10 cellular contexts compared by ENCODE assay signal in the genomic region with DNA sequence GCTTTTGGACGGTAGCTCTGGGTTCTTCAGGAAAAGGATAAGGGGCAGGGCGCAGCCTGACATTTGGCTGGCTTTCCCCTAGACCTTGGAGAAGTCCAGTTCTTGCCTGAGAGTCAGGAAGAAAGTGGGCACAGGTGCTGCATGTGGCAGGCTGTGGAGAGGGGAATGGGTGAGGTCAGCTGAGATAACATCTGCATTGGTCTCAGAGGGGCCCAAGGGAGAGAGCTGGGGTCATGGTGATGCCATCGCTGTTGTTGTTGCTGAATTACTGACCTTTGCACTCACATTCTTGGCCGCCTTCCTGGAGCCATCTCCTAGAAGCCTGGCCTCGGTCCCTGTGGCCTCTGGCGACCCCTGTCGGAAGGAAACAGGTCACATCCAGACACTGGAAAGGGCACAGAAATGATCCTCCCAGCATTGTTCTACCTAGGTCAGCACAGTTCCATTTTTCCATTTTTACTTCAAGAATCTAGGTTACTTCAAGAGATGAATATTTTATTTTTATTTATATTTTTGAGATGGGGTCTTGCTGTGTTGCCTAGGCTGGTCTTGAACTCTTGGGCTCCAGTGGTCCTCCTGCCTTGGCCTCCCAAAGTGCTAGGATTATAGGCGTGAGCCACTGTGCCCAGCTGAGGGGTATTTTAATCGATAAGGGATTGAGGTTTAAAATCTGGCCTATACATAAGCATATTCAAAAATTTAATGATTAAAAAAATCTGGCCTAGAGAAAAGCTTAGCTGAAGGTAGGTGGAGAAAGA. TPM values are rescaled to one million over a fixed set of nuclear protein-coding genes. Genes with fewer than 3 reads are reported as not detected.
DNase-seq lines count a peak whose midpoint lies in the region; FAIRE-seq and TF ChIP-seq lines count a peak whose summit lies in the region.
"Had no signal": no experiment of that assay in that cellular context is flagged by ENCODE, and none has a peak within 500 bp of the region (broad histone marks: within the 10 kb centered on the region; RNA-seq: fewer than 3 reads in every experiment).

No MANE protein-coding gene starts in this region.

- H4K91ac ChIP-seq in H1 (replicated peaks; ENCODE audit: insufficient read length, low read length) = no peak overlapping the region

- no peak overlapping the region for H3K14ac ChIP-seq in H1 (ENCODE audit: insufficient read length)

- H3K27ac ChIP-seq in H1 (ENCODE audit: low read depth, low read length) = no peak overlapping the region

- no peak for TF ChIP-seq EP300 in H1 (IDR thresholded peaks at IDR 0.05; ENCODE audit: borderline replicate concordance in 1 of 2, low read depth in 2 of 2, low read length in 2 of 2)

- DNase-seq in NCI-H1092 treated with DMSO at 0.1 percent for 48 hours (lab: John Stamatoyannopoulos, UW) (peak; percentile 50), NCI-H1092 (lab: John Stamatoyannopoulos, UW) (no peak), NCI-H460 (ENCODE audit: extremely low read depth, low read depth) (peak; percentile 54), H1 (ENCODE audit: low read depth in 1 of 2, low spot score in 2 of 2) (peak in 1 of 2 experiments; percentile 90), midbrain (lab: John Stamatoyannopoulos, UW) (peak; percentile 76), OCI-M2 (lab: John Stamatoyannopoulos, UW; ENCODE audit: unreplicated experiment) (no peak)
- peak; percentile 73 to 79 for DNase-seq in activated CD4-positive, alpha-beta T cell treated with anti-CD3 and anti-CD28 coated beads, Interleukin-2, amount 50 U/mL, for 48 hours
- peak; percentile 25 to 43 for DNase-seq in stimulated activated CD8-positive, alpha-beta memory T cell treated with anti-CD3 and anti-CD28 coated beads, Interleukin-7, amount 100 ng/mL, for 4 hours (ENCODE audit: low read depth in 2 of 2)

- no peak overlapping the region for H2BK120ac ChIP-seq in H1 (replicated peaks; ENCODE audit: low read depth, low read length)

- no peaks in the 10 kb centered on the region for H3K79me1 ChIP-seq in H1 (ENCODE audit: low read depth, low read length)

- peak; percentile 70 for FAIRE-seq in H1 (lab: Jason Lieb, UNC)
- FAIRE-seq: A204.1 had no signal

- H3K4me2 ChIP-seq in H1 (ENCODE audit: insufficient read depth in 1 of 2, low read depth in 2 of 2, low read length in 2 of 2) = peak overlapping the region in 1 of 2 experiments; percentile 52; a peak in 1 of 4 replicates

- TF ChIP-seq POLR2A in H1 (IDR thresholded peaks at IDR 0.05; ENCODE audit: control extremely low read depth in 1 of 2, low read depth in 2 of 2, low read length in 2 of 2) = no peak

- H3K56ac ChIP-seq in H1 (replicated peaks; ENCODE audit: insufficient read length, low read depth, low read length) = no peak overlapping the region

- H3K4me1 ChIP-seq in H1 (replicated peaks in 1 of 4; ENCODE audit: control insufficient read depth in 3 of 4, insufficient read depth in 4 of 4, low read length in 3 of 4) = peaks cover 0 to 2% (median 1%) of the 10 kb centered on the region in 4 experiments; a peak in 1 of 7 replicates

- no peak overlapping the region for H2AK5ac ChIP-seq in H1 (ENCODE audit: low read depth, low read length)

- TF ChIP-seq CTCF in H1 (IDR thresholded peaks at IDR 0.05; ENCODE audit: control extremely low read depth in 1 of 3, insufficient read depth in 1 of 3, low read depth in 1 of 3, low read length in 3 of 3) = peak; percentile 87 to 98 (median 93)

- H3K18ac ChIP-seq in H1 (ENCODE audit: extremely low read depth, low read length) = peak overlapping the region; percentile 76; the same call in 1 of the 2 replicates

- no peaks in the 10 kb centered on the region for H3K36me3 ChIP-seq in H1 (ENCODE audit: control insufficient read depth in 2 of 4, insufficient read depth in 4 of 4, low read length in 3 of 4)

- no peak overlapping the region for H3K9ac ChIP-seq in H1 (replicated peaks in 1 of 4; ENCODE audit: extremely low read depth in 1 of 4, low read depth in 3 of 4, low read length in 3 of 4)

- H3K23me2 ChIP-seq in H1 (ENCODE audit: low read depth, low read length) = no peaks in the 10 kb centered on the region

- no peaks in the 10 kb centered on the region for H3K79me2 ChIP-seq in H1 (ENCODE audit: control insufficient read depth in 1 of 2, insufficient read depth in 2 of 2, low read length in 2 of 2)

- H2BK20ac ChIP-seq in H1 (ENCODE audit: low read length) = no peak overlapping the region

- no peak overlapping the region for H2BK5ac ChIP-seq in H1 (ENCODE audit: low read depth, low read length)

- H2BK15ac ChIP-seq in H1 (ENCODE audit: low read length) = 0 out of 2 replicates have a peak overlapping the region, but pooled peaks have one; percentile 94

- POLR2A ChIA-PET in H1 (lab: Charles Lee; ENCODE audit: partially characterized antibody) = interaction anchor here (0.9 to 3.7 kb wide), 3 partner anchors 10 to 41 kb away, joined by 3 to 24 read pairs (median 3); no protein-coding TSS in a partner anchor

- CTCF ChIA-PET in H1 (lab: Charles Lee; ENCODE audit: partially characterized antibody) = interaction anchor here (0.8 to 6.7 kb wide), 28 partner anchors 8 to 1229 kb away, joined by 3 to 101 read pairs (median 4); a partner anchor contains a TSS

- TF ChIP-seq RAD21 in H1 (IDR thresholded peaks at IDR 0.05 in 1 of 2, conservative IDR thresholded peaks at IDR 0.05 in 1 of 2; ENCODE audit: low read depth in 2 of 2, low read length in 2 of 2) = peak; percentile 89 to 90

- 49% methylated on average over 9 of the region's 9 CpGs; no CpG with 5 or more reads in 1 of the 2 experiments for WGBS in H1 (ENCODE audit: extremely low coverage in 1 of 2, insufficient coverage in 1 of 2, insufficient read length in 1 of 2, insufficient replicate concordance in 2 of 2, low coverage in 1 of 2, low lambda C conversion rate in 2 of 2, missing lambda C conversion rate in 1 of 2), 2 experiments

- peak overlapping the region; percentile 95 for H2AFZ ChIP-seq in H1 (ENCODE audit: low read length)

- peaks cover 0 to 3% (median 0%) of the 10 kb centered on the region in 4 experiments; a peak in 2 of 7 replicates for H3K27me3 ChIP-seq in H1 (replicated peaks in 1 of 4; ENCODE audit: control insufficient read depth in 3 of 4, extremely low read depth in 1 of 4, insufficient read depth in 3 of 4, low read length in 3 of 4)

- no peak overlapping the region for H4K8ac ChIP-seq in H1 (ENCODE audit: extremely low read depth, insufficient read depth, low read length)

- H3K4me3 ChIP-seq in H1 (ENCODE audit: extremely low read depth in 1 of 4, insufficient read depth in 2 of 4, low read depth in 3 of 4, low read length in 4 of 4) = no peak overlapping the region

- no peak overlapping the region for H2BK12ac ChIP-seq in H1 (ENCODE audit: low read depth, low read length)

- no peak overlapping the region for H3K23ac ChIP-seq in H1 (ENCODE audit: insufficient read length)

- H3K9me3 ChIP-seq in H1 (ENCODE audit: insufficient read depth in 2 of 2, low read depth in 1 of 2, low read length in 1 of 2) = no peaks in the 10 kb centered on the region

- no peaks in the 10 kb centered on the region for H4K20me1 ChIP-seq in H1 (replicated peaks in 1 of 2; ENCODE audit: control insufficient read depth in 1 of 2, insufficient read depth in 2 of 2, low read length in 2 of 2)

- H4K5ac ChIP-seq in H1 (ENCODE audit: insufficient read length, low read depth, low read length) = peak overlapping the region; percentile 19

- H3K4ac ChIP-seq in H1 (replicated peaks; ENCODE audit: insufficient read length, low read depth, low read length) = no peak overlapping the region

TF ChIP-seq in H1, 55 proteins besides CTCF, POLR2A, EP300 and RAD21 (continues in another document):
- no peak for TF ChIP-seq ASH2L (IDR thresholded peaks at IDR 0.05; ENCODE audit: low read length)
- TF ChIP-seq ZNF274 (IDR thresholded peaks at IDR 0.05; ENCODE audit: borderline replicate concordance, extremely low read depth, low read length) = no peak
- no peak for TF ChIP-seq BCL11A (IDR thresholded peaks at IDR 0.05; ENCODE audit: low read depth in 2 of 2, low read length in 2 of 2)
- no peak for TF ChIP-seq JUND (IDR thresholded peaks at IDR 0.05; ENCODE audit: low read length)

RNA-seq across cellular contexts. Expression of a gene that starts 6.5 kb away (rescaled TPM):
- 0.87 and 1.5 TPM in 2 replicates for total RNA-seq in NCI-H460 (2014; rRNA removed; shearing (Covaris generic))
- polyA plus RNA-seq in NCI-H460 (2014; cell fraction: nucleus; rRNA removed) = 0.14 and 0.16 TPM in 2 replicates
- 12.5 and 15.9 TPM in 2 replicates for total RNA-seq in H1 (2021; fragmentation: NEBNext Ultra II Directional; extraction: Animal tissue kit (Norgen Biotek cat#: 25700))
- polyA plus RNA-seq in H1 (2011; rRNA removed) = 8.7 and 17.0 TPM in 2 replicates
- polyA plus RNA-seq in H1 (2011; cell fraction: cytosol; rRNA removed) = 10.3 TPM
- polyA plus RNA-seq in H1 (2011; cell fraction: nucleus; rRNA removed) = 15.3 TPM
- polyA plus RNA-seq in H1 (2012, experiment 1 of 2) = 5.6 to 13.0 TPM (median 9.4 TPM) in 4 replicates
- polyA plus RNA-seq in H1 (2012, experiment 2 of 2) = 5.2 TPM
- 6.4 TPM for polyA plus RNA-seq in H1 (2013, experiment 1 of 2)
- polyA plus RNA-seq in H1 (2013, experiment 2 of 2) = 5.8 TPM
- 3.5 and 7.4 TPM in 2 replicates for polyA minus RNA-seq in H1 (2011; rRNA and poly(A)+ RNA removed)
- 10.0 TPM for polyA minus RNA-seq in H1 (2011; cell fraction: cytosol; rRNA and poly(A)+ RNA removed)
- polyA minus RNA-seq in H1 (2011; cell fraction: nucleus; rRNA and poly(A)+ RNA removed) = 18.8 TPM

RNA-seq across cellular contexts. Expression of a gene that starts 9.1 kb away (rescaled TPM):
- not detected in 2 replicates for total RNA-seq in NCI-H460 (2014; rRNA removed; shearing (Covaris generic))
- not detected in 2 replicates for polyA plus RNA-seq in NCI-H460 (2014; cell fraction: nucleus; rRNA removed)
- total RNA-seq in H1 (2021; fragmentation: NEBNext Ultra II Directional; extraction: Animal tissue kit (Norgen Biotek cat#: 25700)) = not detected in 2 replicates
- 0.11 TPM in 1 of 2 replicates, not detected in the other for polyA plus RNA-seq in H1 (2011; rRNA removed)
- polyA plus RNA-seq in H1 (2011; cell fraction: cytosol; rRNA removed) = 0.09 TPM
- polyA plus RNA-seq in H1 (2011; cell fraction: nucleus; rRNA removed) = not detected
- not detected in 4 replicates for polyA plus RNA-seq in H1 (2012, experiment 1 of 2)
- polyA plus RNA-seq in H1 (2012, experiment 2 of 2) = not detected
- not detected for polyA plus RNA-seq in H1 (2013, experiment 1 of 2)
- polyA plus RNA-seq in H1 (2013, experiment 2 of 2) = 0.06 TPM
- polyA minus RNA-seq in H1 (2011; rRNA and poly(A)+ RNA removed) = not detected in 2 replicates
- not detected for polyA minus RNA-seq in H1 (2011; cell fraction: cytosol; rRNA and poly(A)+ RNA removed)
- polyA minus RNA-seq in H1 (2011; cell fraction: nucleus; rRNA and poly(A)+ RNA removed) = not detected
- total RNA-seq: glomerular endothelial cell had no signal

RNA-seq across cellular contexts. Expression of a gene that starts 43.6 kb away (rescaled TPM):
- 0.69 and 1.2 TPM in 2 replicates for total RNA-seq in NCI-H460 (2014; rRNA removed; shearing (Covaris generic))
- not detected in 2 replicates for polyA plus RNA-seq in NCI-H460 (2014; cell fraction: nucleus; rRNA removed)
- 8.9 and 12.6 TPM in 2 replicates for total RNA-seq in H1 (2021; fragmentation: NEBNext Ultra II Directional; extraction: Animal tissue kit (Norgen Biotek cat#: 25700))
- polyA plus RNA-seq in H1 (2011; rRNA removed) = 31.5 and 54.3 TPM in 2 replicates
- polyA plus RNA-seq in H1 (2011; cell fraction: cytosol; rRNA removed) = 22.7 TPM
- 26.0 TPM for polyA plus RNA-seq in H1 (2011; cell fraction: nucleus; rRNA removed)
- 9.3 to 41.6 TPM (median 27.4 TPM) in 4 replicates for polyA plus RNA-seq in H1 (2012, experiment 1 of 2)
- 6.6 TPM for polyA plus RNA-seq in H1 (2012, experiment 2 of 2)
- polyA plus RNA-seq in H1 (2013, experiment 1 of 2) = 39.2 TPM
- polyA plus RNA-seq in H1 (2013, experiment 2 of 2) = 41.9 TPM
- polyA minus RNA-seq in H1 (2011; rRNA and poly(A)+ RNA removed) = 3.0 TPM in 2 replicates
- 7.1 TPM for polyA minus RNA-seq in H1 (2011; cell fraction: cytosol; rRNA and poly(A)+ RNA removed)
- 4.8 TPM for polyA minus RNA-seq in H1 (2011; cell fraction: nucleus; rRNA and poly(A)+ RNA removed)
- total RNA-seq: glomerular endothelial cell had no signal

Comparison
In these comparisons a context has a peak if more than half of its experiments do, and no peak if none do; other contexts are left out.
1. DNase-seq: peak in NCI-H1092 treated with DMSO at 0.1 percent for 48 hours (single experiment), NCI-H460 (single experiment), activated CD4-positive, alpha-beta T cell treated with anti-CD3 and anti-CD28 coated beads, Interleukin-2, amount 50 U/mL, for 48 hours (2 of 2), midbrain (single experiment) and stimulated activated CD8-positive, alpha-beta memory T cell treated with anti-CD3 and anti-CD28 coated beads, Interleukin-7, amount 100 ng/mL, for 4 hours (2 of 2); none in NCI-H1092 (single experiment) and OCI-M2 (single experiment).